In genomic region chr18:13797157-13797611, GRCh38 we compare ENCODE assay signal across 18 cellular contexts. TPM values are rescaled to one million over a fixed set of nuclear protein-coding genes. Genes with fewer than 3 reads are reported as not detected.
DNase-seq lines count a peak whose midpoint lies in the region; ATAC-seq, FAIRE-seq and TF ChIP-seq lines count a peak whose summit lies in the region.
"Had no signal": no experiment of that assay in that cellular context is flagged by ENCODE, and none has a peak within 500 bp of the region (broad histone marks: within the 10 kb centered on the region; RNA-seq: fewer than 3 reads in every experiment).

No MANE protein-coding gene starts in this region.

- H3K27me3 ChIP-seq in transverse colon, result peaks cover 10% of the 10 kb centered on the region

- no peak overlapping the region for H3K4me3 ChIP-seq in A549
- H3K4me3 ChIP-seq in transverse colon, result no peak overlapping the region
- H3K4me3 ChIP-seq: psoas muscle had no signal

- FAIRE-seq in A549 (lab: Jason Lieb, UNC) (no peak), GM12892 (lab: Jason Lieb, UNC) (no peak)
- FAIRE-seq: endometrium, kidney had no signal

- POLR2A ChIA-PET in A549 (lab: Yijun Ruan, JAX), result no interaction called here

- H3K4me1 ChIP-seq in A549 (peaks cover 6% of the 10 kb centered on the region; the same call in 1 of the 3 replicates), transverse colon (peaks cover 0 to 11% (median 3%) of the 10 kb centered on the region in 4 donors)
- H3K4me1 ChIP-seq: Caco-2, psoas muscle had no signal

- TF ChIP-seq CTCF in A549 (IDR thresholded peaks at IDR 0.05) (no peak), transverse colon (IDR thresholded peaks at IDR 0.05) (no peak)

- 28% methylated on average over 3 of the region's 3 CpGs for WGBS in A549 (ENCODE audit: missing lambda C conversion rate)
- 52 to 63% methylated on average over 3 of the region's 3 CpGs for WGBS in transverse colon (ENCODE audit: low coverage in 1 of 2), 2 donors

- TF ChIP-seq RAD21 in A549 (conservative IDR thresholded peaks at IDR 0.05 in 1 of 2, IDR thresholded peaks at IDR 0.05 in 1 of 2), result no peak

- intact Hi-C loops in transverse colon (cut with DNase I; ENCODE audit: low total_unique reads), result no loop called here

- no peak for ATAC-seq in A549
- ATAC-seq: psoas muscle had no signal

- H3K36me3 ChIP-seq in transverse colon, result no peaks in the 10 kb centered on the region

- TF ChIP-seq EP300 in A549 (IDR thresholded peaks at IDR 0.05) (no peak), transverse colon (IDR thresholded peaks at IDR 0.05; ENCODE audit: low read depth) (no peak)

- CTCF ChIA-PET in A549 (lab: Yijun Ruan, JAX), result interaction anchor here (1.2 to 2.4 kb wide), 2 partner anchors 16 to 289 kb away, joined by 3 to 14 read pairs; no protein-coding TSS in a partner anchor

- DNase-seq in A549 (ENCODE audit: low read depth in 1 of 2, low spot score in 1 of 2) (no peak), HT1080 (ENCODE audit: low read depth) (peak; percentile 57), SW480 (ENCODE audit: low spot score) (peak; percentile 14), glomerular visceral epithelial cell (ENCODE audit: extremely low spot score) (peak; percentile 77), medulla oblongata (ENCODE audit: extremely low spot score) (no peak), NCI-H524 treated with DMSO at 0.1 percent for 48 hours (lab: John Stamatoyannopoulos, UW) (no peak), transverse colon (no peak), GM12892 (ENCODE audit: insufficient read length) (no peak)
- DNase-seq: activated CD4-positive, alpha-beta T cell treated with anti-CD3 and anti-CD28 coated beads, Interleukin-2, amount 10 ng/mL, durations not matched to agents 24 days and 14 days; Caco-2; caudate nucleus; head of caudate nucleus; kidney; NCI-H2107; psoas muscle; SHP77 treated with DMSO at 0.1 percent for 48 hours; T1000 had no signal

- H3K27ac ChIP-seq in A549, result no peak overlapping the region
- H3K27ac ChIP-seq in transverse colon, result no peak overlapping the region
- H3K27ac ChIP-seq: psoas muscle had no signal

- peak overlapping the region; percentile 36 for H3K4me2 ChIP-seq in A549

- TF ChIP-seq POLR2A in A549 (IDR thresholded peaks at IDR 0.05; ENCODE audit: low read length) (no peak), transverse colon (IDR thresholded peaks at IDR 0.05) (no peak), GM12892 (IDR thresholded peaks at IDR 0.05; ENCODE audit: low read depth, low read length) (no peak)

- H3K9me3 ChIP-seq in A549 (no peaks in the 10 kb centered on the region), transverse colon (no peaks in the 10 kb centered on the region)
- H3K9me3 ChIP-seq: Caco-2, psoas muscle had no signal

- in situ Hi-C loops in transverse colon (cut with MboI; ENCODE audit: low pct_ligation_motif_present in 1 of 4, low pct_unique_long_range_greater_than_20kb in 1 of 4, low sequenced_read_pairs in 3 of 4), result no loop called here

TF ChIP-seq in A549, 52 proteins besides CTCF, POLR2A, EP300 and RAD21:
- no peak for TF ChIP-seq ZNF302 (CRISPR knock-in tag; IDR thresholded peaks at IDR 0.05)
- no peak for TF ChIP-seq JUN (IDR thresholded peaks at IDR 0.05)
- no peak for TF ChIP-seq CBX8 (IDR thresholded peaks at IDR 0.05)
- TF ChIP-seq NPAS2 (CRISPR knock-in tag; IDR thresholded peaks at IDR 0.05; ENCODE audit: borderline replicate concordance), result no peak
- TF ChIP-seq RCOR1 (IDR thresholded peaks at IDR 0.05; ENCODE audit: low read depth, low read length), result no peak
- TF ChIP-seq RFX5 (IDR thresholded peaks at IDR 0.05), result no peak
- no peak for TF ChIP-seq PHF8 (IDR thresholded peaks at IDR 0.05; ENCODE audit: borderline replicate concordance, low read depth)
- no peak for TF ChIP-seq ELK1 (IDR thresholded peaks at IDR 0.05; ENCODE audit: low read depth, low read length)
- no peak for TF ChIP-seq CBX2 (IDR thresholded peaks at IDR 0.05; ENCODE audit: borderline replicate concordance, low read depth)
- TF ChIP-seq E2F6 (IDR thresholded peaks at IDR 0.05; ENCODE audit: borderline replicate concordance, low read depth), result no peak
- no peak for TF ChIP-seq EHMT2 (IDR thresholded peaks at IDR 0.05; ENCODE audit: low read depth)
- no peak for TF ChIP-seq MYC (IDR thresholded peaks at IDR 0.05; ENCODE audit: borderline replicate concordance, low read length)
- no peak for TF ChIP-seq SREBF2 (IDR thresholded peaks at IDR 0.05)
- TF ChIP-seq HOXB5 (CRISPR knock-in tag; IDR thresholded peaks at IDR 0.05), result no peak
- TF ChIP-seq SMC3 (IDR thresholded peaks at IDR 0.05), result no peak
- TF ChIP-seq ZSCAN20 (CRISPR knock-in tag; IDR thresholded peaks at IDR 0.05), result no peak

RNA-seq across cellular contexts. Expression of gene MC5R, which starts 26.8 kb away (rescaled TPM):
- polyA plus RNA-seq in A549 (2011; rRNA removed), result not detected in 2 replicates
- not detected in 2 replicates for polyA plus RNA-seq in A549 (2012; cell fraction: cytosol; rRNA removed)
- not detected in 2 replicates for polyA plus RNA-seq in A549 (2012; cell fraction: nucleus; rRNA removed)
- polyA plus RNA-seq in A549 (2017; fragmentation: RNase III; extraction: RNeasy Plus Mini Kit Qiagen cat#74134 plus additional on column Dnase treatment), result not detected in 3 replicates
- not detected in 2 replicates for polyA minus RNA-seq in A549 (2011; rRNA and poly(A)+ RNA removed)
- total RNA-seq in HT1080 (2014; rRNA removed; shearing (Covaris generic)), result not detected in 2 replicates
- polyA plus RNA-seq in HT1080 (2015; cell fraction: cytosol; rRNA removed), result not detected in 2 replicates
- not detected in 2 replicates for polyA plus RNA-seq in HT1080 (2015; cell fraction: nucleus; rRNA removed)
- not detected for total RNA-seq in transverse colon
- polyA plus RNA-seq in GM12892 (2012; ENCODE audit: missing spikeins), result not detected
- total RNA-seq: activated CD4-positive, alpha-beta T cell treated with anti-CD3 and anti-CD28 coated beads, Interleukin-2, amount 10 ng/mL, durations not matched to agents 24 days and 14 days; Caco-2; kidney; psoas muscle had no signal
- polyA plus RNA-seq: psoas muscle had no signal

Comparison
In these comparisons a context has a peak if more than half of its experiments do, and no peak if none do; other contexts are left out.
1. DNase-seq: peak in HT1080 (single experiment), SW480 (single experiment) and glomerular visceral epithelial cell (single experiment); none in A549 (0 of 2), medulla oblongata (single experiment), NCI-H524 treated with DMSO at 0.1 percent for 48 hours (single experiment), transverse colon (single experiment) and GM12892 (single experiment).